Comparison of ENCODE assay signal across 7 cellular contexts in the genomic region with DNA sequence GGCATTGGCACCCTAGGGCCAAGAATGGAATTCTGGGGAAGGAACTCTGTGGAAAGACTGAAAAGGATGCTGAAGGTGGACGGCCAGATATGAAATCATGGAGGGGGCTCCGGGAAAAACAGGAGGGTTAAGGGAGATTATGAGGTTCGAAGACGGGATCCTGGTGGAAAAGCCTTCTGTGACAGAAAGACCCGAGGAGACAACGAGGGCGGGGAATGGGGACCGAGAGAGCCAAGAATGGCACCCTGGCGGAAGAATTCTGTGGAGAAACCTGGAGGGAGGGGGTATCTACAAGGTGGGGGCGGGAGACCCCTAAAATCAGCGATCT. TPM values are rescaled to one million over a fixed set of nuclear protein-coding genes. Genes with fewer than 3 reads are reported as not detected.
A peak's percentile ranks its signal among the peaks of the same experiment; 100 is the strongest.
DNase-seq lines count a peak whose midpoint lies in the region; ATAC-seq and TF ChIP-seq lines count a peak whose summit lies in the region.

No MANE protein-coding gene starts in this region.

- H3K9me2 ChIP-seq in SU-DHL-6 (replicated peaks; ENCODE audit: insufficient read depth, low read length) (no peaks in the 10 kb centered on the region), hepatocyte (replicated peaks; ENCODE audit: insufficient read depth) (no peaks in the 10 kb centered on the region)

- DNase-seq in HEK293T (ENCODE audit: extremely low spot score), result peak; percentile 18
- no peak for DNase-seq in hepatocyte (ENCODE audit: low spot score)
- DNase-seq in stomach, result no peak
- no peak for DNase-seq in COLO668 (lab: John Stamatoyannopoulos, UW; ENCODE audit: unreplicated experiment)
- DNase-seq in anterior cingulate cortex (lab: John Stamatoyannopoulos, UW), result no peak

- H3K4me3 ChIP-seq in SU-DHL-6 (ENCODE audit: insufficient read depth, low read length, poor library complexity, severe bottlenecking) (peak overlapping the region; percentile 75), hepatocyte (peak overlapping the region; percentile 41), stomach (peak overlapping the region; percentile 78 to 91 (median 79))

- H3K79me2 ChIP-seq in SU-DHL-6 (ENCODE audit: insufficient read depth, low read length) (peaks cover 74% of the 10 kb centered on the region), hepatocyte (peaks cover 33% of the 10 kb centered on the region)

- H2AFZ ChIP-seq in SU-DHL-6 (ENCODE audit: low read depth, low read length, severe bottlenecking) (no peak overlapping the region), hepatocyte (peak overlapping the region; percentile 41)

- H3K4me1 ChIP-seq in hepatocyte (ENCODE audit: insufficient read depth) (peaks cover 11% of the 10 kb centered on the region), stomach (peaks cover 12 to 42% (median 24%) of the 10 kb centered on the region in 4 donors)

- H3K27ac ChIP-seq in SU-DHL-6 (ENCODE audit: low read depth, low read length) (peak overlapping the region; percentile 4; the same call in 1 of the 2 replicates), hepatocyte (peak overlapping the region; percentile 27), stomach (peak overlapping the region; percentile 47 to 87 (median 82))

- H3K9ac ChIP-seq in SU-DHL-6 (ENCODE audit: low read length), result peak overlapping the region; percentile 80

- under 1% methylated on average over 11 of the region's 11 CpGs for WGBS in hepatocyte (ENCODE audit: low lambda C conversion rate, missing lambda C conversion rate)
- 0% methylated on average over 11 of the region's 11 CpGs for WGBS in stomach, 5 donors

- intact Hi-C loops in stomach (cut with DNase I; ENCODE audit: low total_unique reads), result no loop called here

- no peak for TF ChIP-seq EP300 in stomach (IDR thresholded peaks at IDR 0.05)

- CTCF ChIA-PET in HEK293T (lab: Yijun Ruan, JAX), result no interaction called here

- H3F3A ChIP-seq in SU-DHL-6 (ENCODE audit: insufficient read depth), result no peaks in the 10 kb centered on the region

- ATAC-seq in GM18909 (IDR thresholded peaks at IDR 0.05; ENCODE audit: poor library complexity, unreplicated experiment), result no peak

- peaks cover 41% of the 10 kb centered on the region for H3K36me3 ChIP-seq in SU-DHL-6 (ENCODE audit: low read length)
- no peaks in the 10 kb centered on the region for H3K36me3 ChIP-seq in hepatocyte (replicated peaks; ENCODE audit: insufficient read depth, low read depth)
- H3K36me3 ChIP-seq in stomach, result peaks cover 0 to 54% (median 43%) of the 10 kb centered on the region in 4 donors

- POLR2A ChIA-PET in HEK293T (lab: Yijun Ruan, JAX), result no interaction called here

- H3K4me2 ChIP-seq in SU-DHL-6 (ENCODE audit: low read depth, low read length, poor library complexity, severe bottlenecking), result peak overlapping the region; percentile 96
- H3K4me2 ChIP-seq in hepatocyte, result peak overlapping the region; percentile 94

- TF ChIP-seq POLR2A in stomach (IDR thresholded peaks at IDR 0.05), result no peak

- H3K27me3 ChIP-seq in SU-DHL-6 (ENCODE audit: low read length) (no peaks in the 10 kb centered on the region), hepatocyte (no peaks in the 10 kb centered on the region), stomach (no peaks in the 10 kb centered on the region)

- no peak for TF ChIP-seq CTCF in SU-DHL-6 (IDR thresholded peaks at IDR 0.05; ENCODE audit: insufficient read depth, low read length, poor library complexity, severe bottlenecking)
- TF ChIP-seq CTCF in hepatocyte (IDR thresholded peaks at IDR 0.05; ENCODE audit: poor library complexity), result no peak
- no peak for TF ChIP-seq CTCF in stomach (IDR thresholded peaks at IDR 0.05)

- H4K20me1 ChIP-seq in SU-DHL-6 (ENCODE audit: low read depth, low read length), result no peaks in the 10 kb centered on the region
- no peaks in the 10 kb centered on the region for H4K20me1 ChIP-seq in hepatocyte (ENCODE audit: insufficient read depth, poor library complexity, severe bottlenecking)

- no peaks in the 10 kb centered on the region for H3K9me3 ChIP-seq in SU-DHL-6 (ENCODE audit: insufficient read depth, low read length)
- H3K9me3 ChIP-seq in hepatocyte (ENCODE audit: low read depth), result no peaks in the 10 kb centered on the region
- no peaks in the 10 kb centered on the region for H3K9me3 ChIP-seq in stomach

TF ChIP-seq in HEK293T, 16 proteins besides CTCF, POLR2A, EP300 and RAD21:
- TF ChIP-seq HDGF (IDR thresholded peaks at IDR 0.05; ENCODE audit: borderline replicate concordance) (no peak), FOXM1 (IDR thresholded peaks at IDR 0.05; ENCODE audit: borderline replicate concordance) (no peak), TARDBP (IDR thresholded peaks at IDR 0.05) (no peak), ELF4 (IDR thresholded peaks at IDR 0.05) (no peak)
- TF ChIP-seq, protein P1, sequence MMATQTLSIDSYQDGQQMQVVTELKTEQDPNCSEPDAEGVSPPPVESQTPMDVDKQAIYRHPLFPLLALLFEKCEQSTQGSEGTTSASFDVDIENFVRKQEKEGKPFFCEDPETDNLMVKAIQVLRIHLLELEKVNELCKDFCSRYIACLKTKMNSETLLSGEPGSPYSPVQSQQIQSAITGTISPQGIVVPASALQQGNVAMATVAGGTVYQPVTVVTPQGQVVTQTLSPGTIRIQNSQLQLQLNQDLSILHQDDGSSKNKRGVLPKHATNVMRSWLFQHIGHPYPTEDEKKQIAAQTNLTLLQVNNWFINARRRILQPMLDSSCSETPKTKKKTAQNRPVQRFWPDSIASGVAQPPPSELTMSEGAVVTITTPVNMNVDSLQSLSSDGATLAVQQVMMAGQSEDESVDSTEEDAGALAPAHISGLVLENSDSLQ (IDR thresholded peaks at IDR 0.05), result no peak
TF ChIP-seq in HEK293T: peak in this region for 0.

RNA-seq across cellular contexts. Expression of a gene that starts 0.4 kb away (rescaled TPM):
- total RNA-seq in hepatocyte (9.0 and 10.1 TPM in 2 replicates), stomach (10 to 100 TPM in 2 of 5 donors, 1 to 10 TPM in 3; 2.9 to 10.9 (median 8.3) TPM)
- polyA plus RNA-seq in hepatocyte (11.2 and 14.2 TPM in 2 replicates), stomach (1 to 10 TPM; 6.2 to 8.4 (median 7.0) TPM)

RNA-seq across cellular contexts. Expression of a gene that starts 0.5 kb away (rescaled TPM):
- total RNA-seq in hepatocyte (4.9 and 6.7 TPM in 2 replicates), stomach (10 to 100 TPM in 1 of 5 donors, 1 to 10 TPM in 4; 3.2 to 39.3 (median 7.1) TPM)
- polyA plus RNA-seq in hepatocyte (1.5 and 1.7 TPM in 2 replicates), stomach (1 to 10 TPM; 2.1 to 2.9 (median 2.6) TPM)

RNA-seq across cellular contexts. Expression of a gene that starts 38.6 kb away (rescaled TPM):
- 1.3 and 1.4 TPM in 2 replicates for total RNA-seq in hepatocyte
- polyA plus RNA-seq in hepatocyte, result 0.86 and 2.5 TPM in 2 replicates
- total RNA-seq in stomach, result 1 to 10 TPM in 2 of 5 donors, not detected in 3; 3.5 to 6.4 TPM
- polyA plus RNA-seq in stomach, result 1 to 10 TPM; 1.1 to 3.7 (median 3.6) TPM

RNA-seq across cellular contexts. Expression of a gene that starts 56.0 kb away (rescaled TPM):
- 122 and 127 TPM in 2 replicates for total RNA-seq in hepatocyte
- polyA plus RNA-seq in hepatocyte, result 115 TPM in 2 replicates
- total RNA-seq in stomach, result 100 to 1,000 TPM in 2 of 5 donors, 10 to 100 TPM in 3; 45.5 to 228 (median 83.9) TPM
- polyA plus RNA-seq in stomach, result 10 to 100 TPM; 60.9 to 81.1 (median 76.5) TPM

Comparison
In these comparisons a context has a peak if more than half of its experiments do, and no peak if none do; other contexts are left out.
1. H3K27ac ChIP-seq: peak in every context shown above with its lines; median percentile 82 in stomach; 27 in hepatocyte; 4 in SU-DHL-6.